In the genomic region with DNA sequence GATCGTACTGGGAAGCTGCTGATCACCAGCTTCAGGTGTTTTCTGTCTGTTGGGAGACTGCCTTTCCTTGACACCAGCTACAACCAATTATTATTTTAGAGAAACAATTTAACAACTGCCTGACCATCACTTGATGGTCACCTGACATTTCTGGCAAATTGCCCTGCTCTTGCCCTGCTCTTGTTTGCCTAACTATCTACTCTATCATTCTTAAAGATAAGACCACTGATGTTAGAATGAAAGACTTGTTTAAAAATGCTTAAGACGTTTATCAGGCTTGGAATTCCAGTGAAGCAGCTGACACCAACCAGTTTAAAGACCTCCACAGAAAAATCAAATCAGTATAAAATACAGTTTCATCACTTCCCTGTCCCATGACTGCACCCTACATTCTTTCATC, we compare ENCODE assay signal across 24 cellular contexts.
"Had no signal": no experiment of that assay in that cellular context is flagged by ENCODE, and none has a peak within 500 bp of the region (broad histone marks: within the 10 kb centered on the region; RNA-seq: fewer than 3 reads in every experiment).

No MANE protein-coding gene starts in this region.

- H3K9me3 ChIP-seq: esophagus squamous epithelium, neutrophil, psoas muscle, right lobe of liver, spleen, tibial nerve, upper lobe of right lung, vagina had no signal

- H3K4me3 ChIP-seq: esophagus squamous epithelium, psoas muscle, right lobe of liver, spleen, tibial nerve, upper lobe of right lung, vagina had no signal

- H3K27me3 ChIP-seq: esophagus squamous epithelium, neutrophil, right lobe of liver, spleen, tibial nerve, upper lobe of right lung, vagina had no signal

- H3K27ac Mint-ChIP-seq: dendritic cell treated with granulocyte-macrophage colony-stimulating factor and Interleukin-4, amounts not matched to agents 40 ng/mL and 50 ng/mL, for 4 days; effector memory CD8-positive, alpha-beta T cell; memory B cell; naive thymus-derived CD4-positive, alpha-beta T cell; nephron progenitor cell; stimulated activated memory B cell treated with anti-CD40 and anti-IgM and Interleukin-4, amounts not matched to agents 10 μg/mL and 1 μg/mL and 100 μg/mL, for 72 hours; stimulated activated naive CD8-positive, alpha-beta T cell treated with anti-CD3 and anti-CD28 coated beads, Interleukin-15, Interleukin-2, amounts not matched to agents 100 ng/mL and 50 ng/mL, for 24 hours had no signal

- H3K27me3 Mint-ChIP-seq: dendritic cell treated with granulocyte-macrophage colony-stimulating factor and Interleukin-4, amounts not matched to agents 40 ng/mL and 50 ng/mL, for 4 days; effector memory CD8-positive, alpha-beta T cell; memory B cell; stimulated activated memory B cell treated with anti-CD40 and anti-IgM and Interleukin-4, amounts not matched to agents 10 μg/mL and 1 μg/mL and 100 μg/mL, for 72 hours had no signal

- H3K36me3 ChIP-seq: esophagus squamous epithelium, neutrophil, right lobe of liver, spleen, tibial nerve, upper lobe of right lung, vagina had no signal

- FAIRE-seq: colon had no signal

- H3K4me3 Mint-ChIP-seq: dendritic cell treated with granulocyte-macrophage colony-stimulating factor and Interleukin-4, amounts not matched to agents 40 ng/mL and 50 ng/mL, for 4 days; effector memory CD8-positive, alpha-beta T cell; memory B cell; naive thymus-derived CD4-positive, alpha-beta T cell; nephron progenitor cell; stimulated activated memory B cell treated with anti-CD40 and anti-IgM and Interleukin-4, amounts not matched to agents 10 μg/mL and 1 μg/mL and 100 μg/mL, for 72 hours; stimulated activated naive CD8-positive, alpha-beta T cell treated with anti-CD3 and anti-CD28 coated beads, Interleukin-15, Interleukin-2, amounts not matched to agents 100 ng/mL and 50 ng/mL, for 24 hours had no signal

- DNase-seq: effector memory CD8-positive, alpha-beta T cell; esophagus squamous epithelium; foreskin fibroblast; hippocampal formation; kidney glomerular epithelial cell; naive thymus-derived CD4-positive, alpha-beta T cell; nephron progenitor cell; psoas muscle; retina; right lobe of liver; spleen; stimulated activated CD4-positive, alpha-beta T cell treated with anti-CD3 and anti-CD28 coated beads, Interleukin-15, amount 100 ng/mL, for 24 hours; stimulated activated CD4-positive, alpha-beta T cell treated with anti-CD3 and anti-CD28 coated beads, Interleukin-1b, Interleukin-23, amount 100 ng/mL, for 48 hours; stimulated activated CD4-positive, alpha-beta T cell treated with anti-CD3 and anti-CD28 coated beads, Interleukin-4, amount 100 ng/mL, for 24 hours; upper lobe of right lung had no signal

- H3K36me3 Mint-ChIP-seq: memory B cell; naive thymus-derived CD4-positive, alpha-beta T cell; stimulated activated memory B cell treated with anti-CD40 and anti-IgM and Interleukin-4, amounts not matched to agents 10 μg/mL and 1 μg/mL and 100 μg/mL, for 72 hours had no signal

- H3K9me3 Mint-ChIP-seq: dendritic cell treated with granulocyte-macrophage colony-stimulating factor and Interleukin-4, amounts not matched to agents 40 ng/mL and 50 ng/mL, for 4 days; effector memory CD8-positive, alpha-beta T cell; stimulated activated memory B cell treated with anti-CD40 and anti-IgM and Interleukin-4, amounts not matched to agents 10 μg/mL and 1 μg/mL and 100 μg/mL, for 72 hours had no signal

- H3K27ac ChIP-seq: esophagus squamous epithelium, neutrophil, psoas muscle, right lobe of liver, spleen, tibial nerve, upper lobe of right lung, vagina had no signal

- ATAC-seq: effector memory CD8-positive, alpha-beta T cell; left lobe of liver; naive thymus-derived CD4-positive, alpha-beta T cell; psoas muscle; right lobe of liver; stimulated activated memory B cell treated with anti-CD40 and anti-IgM and Interleukin-4, amounts not matched to agents 10 μg/mL and 1 μg/mL and 100 μg/mL, for 72 hours; upper lobe of right lung had no signal

- H3K4me1 ChIP-seq: esophagus squamous epithelium, psoas muscle, right lobe of liver, spleen, tibial nerve, vagina had no signal

- H3K4me1 Mint-ChIP-seq: memory B cell; naive thymus-derived CD4-positive, alpha-beta T cell; stimulated activated memory B cell treated with anti-CD40 and anti-IgM and Interleukin-4, amounts not matched to agents 10 μg/mL and 1 μg/mL and 100 μg/mL, for 72 hours had no signal
